In the genomic region with DNA sequence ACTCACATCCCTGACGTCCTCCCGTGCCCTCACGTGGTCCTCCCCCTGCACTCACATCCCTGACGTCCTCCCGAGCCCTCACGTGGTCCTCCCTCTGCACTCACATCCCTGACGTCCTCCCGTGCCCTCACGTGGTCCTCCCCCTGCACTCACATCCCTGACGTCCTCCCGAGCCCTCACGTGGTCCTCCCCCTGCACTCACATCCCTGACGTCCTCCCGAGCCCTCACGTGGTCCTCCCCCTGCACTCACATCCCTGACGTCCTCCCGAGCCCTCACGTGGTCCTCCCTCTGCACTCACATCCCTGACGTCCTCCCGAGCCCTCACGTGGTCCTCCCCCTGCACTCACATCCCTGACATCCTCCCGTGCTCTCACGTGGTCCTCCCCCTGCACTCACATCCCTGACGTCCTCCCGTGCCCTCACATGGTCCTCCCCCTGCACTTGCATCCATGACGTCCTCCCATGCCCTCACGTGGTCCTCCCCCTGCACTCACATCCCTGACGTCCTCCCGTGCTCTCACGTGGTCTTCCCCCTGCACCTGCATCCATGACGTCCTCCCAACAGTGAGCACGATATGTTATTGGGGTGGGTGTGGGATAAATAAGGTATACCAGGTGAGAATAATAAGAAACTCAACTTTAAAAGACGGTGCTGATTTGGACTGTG, we compare ENCODE assay signal across 2 cellular contexts. TPM values are rescaled to one million over a fixed set of nuclear protein-coding genes. Genes with fewer than 3 reads are reported as not detected.
"Had no signal": no experiment of that assay in that cellular context is flagged by ENCODE, and none has a peak within 500 bp of the region (broad histone marks: within the 10 kb centered on the region; RNA-seq: fewer than 3 reads in every experiment).

No MANE protein-coding gene starts in this region.

RNA-seq across cellular contexts. Expression of gene SAMD11, which starts 57.0 kb away (rescaled TPM):
- total RNA-seq: HT-29 had no signal
- polyA plus RNA-seq: IgD-negative memory B cell had no signal
